Comparison of ENCODE assay signal across 25 cellular contexts in genomic region chr11:120938255-120938654, GRCh38.
"Had no signal": no experiment of that assay in that cellular context is flagged by ENCODE, and none has a peak within 500 bp of the region (broad histone marks: within the 10 kb centered on the region; RNA-seq: fewer than 3 reads in every experiment).

No MANE protein-coding gene starts in this region.

- FAIRE-seq: colon, endothelial cell of umbilical vein, frontal cortex, kidney had no signal

- ATAC-seq: foreskin keratinocyte, gastroesophageal sphincter, left colon, left lung, lower lobe of right lung, mucosa of descending colon had no signal

- H3K9me3 ChIP-seq: esophagus muscularis mucosa, gastroesophageal sphincter, heart left ventricle, left lung, lower lobe of right lung, mucosa of descending colon had no signal

- H3K27me3 ChIP-seq: dorsolateral prefrontal cortex had no signal

- DNase-seq: dermis blood vessel endothelial cell; dorsolateral prefrontal cortex; effector CD4-positive, alpha-beta T cell; effector memory CD4-positive, alpha-beta T cell; foreskin keratinocyte; heart left ventricle; hypothalamus; immature natural killer cell; islet precursor cell; kidney; kidney glomerular epithelial cell; left colon; left lung; left ventricle myocardium superior; lower lobe of right lung; mesenchymal stem cell; mucosa of descending colon; naive B cell had no signal

- H3K4me2 ChIP-seq: hepatocyte had no signal

- H2AFZ ChIP-seq: hepatocyte had no signal

- H3K4me3 ChIP-seq: coronary artery, dorsolateral prefrontal cortex, esophagus muscularis mucosa, gastroesophageal sphincter, heart left ventricle, hepatocyte, left lung, lower lobe of right lung, mucosa of descending colon had no signal

- H3K79me2 ChIP-seq: hepatocyte had no signal

- H3K27ac ChIP-seq: coronary artery, dorsolateral prefrontal cortex, esophagus muscularis mucosa, foreskin keratinocyte, gastroesophageal sphincter, heart left ventricle, hepatocyte, left lung, lower lobe of right lung had no signal

- H3K36me3 ChIP-seq: esophagus muscularis mucosa, gastroesophageal sphincter, heart left ventricle, left lung, lower lobe of right lung had no signal

- H3K4me1 ChIP-seq: esophagus muscularis mucosa, foreskin keratinocyte, gastroesophageal sphincter, heart left ventricle, left lung, lower lobe of right lung had no signal
